In the genomic region with DNA sequence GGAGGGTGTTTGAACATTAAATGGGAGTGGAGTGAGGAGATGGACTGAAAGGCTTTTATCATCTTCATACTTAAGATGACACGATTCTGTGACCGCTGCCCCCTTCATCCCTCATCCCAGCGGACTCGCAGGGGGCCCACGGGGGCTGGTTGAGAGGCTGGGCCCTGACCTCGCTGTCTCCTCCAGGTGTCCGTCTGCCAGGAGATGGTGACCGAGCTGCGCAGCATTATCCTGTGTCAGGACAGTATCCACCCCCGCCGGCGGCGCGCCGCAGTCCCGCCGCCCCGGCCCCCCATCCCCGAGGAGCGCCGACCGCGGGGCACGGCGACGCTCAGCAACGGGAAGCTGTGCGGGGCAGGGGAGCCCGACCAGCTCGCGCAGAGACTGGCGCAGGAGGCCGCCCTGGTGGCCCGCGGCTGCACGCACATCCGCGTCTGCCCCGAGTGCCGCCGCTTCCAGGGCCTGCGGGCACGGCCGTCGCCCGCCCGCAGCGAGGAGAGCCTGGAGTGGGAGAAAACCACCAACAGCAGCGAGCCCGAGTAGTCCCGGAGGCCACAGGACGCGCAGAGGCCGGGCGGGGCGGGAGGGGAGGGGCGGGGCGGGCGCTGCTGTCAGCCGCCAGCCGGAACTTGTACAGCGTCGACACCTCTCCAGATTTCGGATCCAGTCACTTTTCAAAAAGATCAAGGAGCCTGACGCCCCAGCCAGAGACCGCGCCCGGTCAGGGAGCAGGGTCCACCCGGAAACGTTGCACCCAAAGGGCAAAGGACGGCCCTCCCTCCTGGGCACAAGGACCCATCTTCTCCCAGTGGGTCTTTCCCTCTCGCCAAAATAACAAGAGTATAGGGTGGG, we compare ENCODE assay signal across 8 cellular contexts.
DNase-seq lines count a peak whose midpoint lies in the region; ATAC-seq lines count a peak whose summit lies in the region.

No MANE protein-coding gene starts in this region.

- peak; percentile 61 for ATAC-seq in HG03175 (IDR thresholded peaks at IDR 0.05; ENCODE audit: unreplicated experiment)
- ATAC-seq in HG02571 (IDR thresholded peaks at IDR 0.05; ENCODE audit: unreplicated experiment): no peak
- ATAC-seq in GM21423 (IDR thresholded peaks at IDR 0.05; ENCODE audit: unreplicated experiment): no peak

- H3K9me3 ChIP-seq in ES-I3 (ENCODE audit: control insufficient read depth, insufficient read depth, low read length) (no peaks in the 10 kb centered on the region), SK-N-MC (ENCODE audit: low read depth, low read length) (no peaks in the 10 kb centered on the region), iPS-15b (ENCODE audit: control insufficient read depth, insufficient read depth, low read length) (no peaks in the 10 kb centered on the region)

- H3K27ac ChIP-seq in SK-N-MC (no peak overlapping the region), skin epidermis (peak overlapping the region in 2 of 21 experiments; percentile 5 to 30)

- H3K36me3 ChIP-seq in ES-I3 (ENCODE audit: insufficient read depth, low read length) (no peaks in the 10 kb centered on the region), SK-N-MC (ENCODE audit: insufficient read depth, low read length) (no peaks in the 10 kb centered on the region), iPS-15b (ENCODE audit: control insufficient read depth, insufficient read depth, low read length) (no peaks in the 10 kb centered on the region)

- H3K9ac ChIP-seq in ES-I3 (ENCODE audit: low read depth, low read length) (peak overlapping the region; percentile 66; the same call in 1 of the 2 replicates), SK-N-MC (ENCODE audit: insufficient read length) (no peak overlapping the region), iPS-15b (ENCODE audit: low read depth, low read length) (no peak overlapping the region)

- H3K4me3 ChIP-seq in SK-N-MC: peak overlapping the region; percentile 43; the same call in 1 of the 2 replicates
- H3K4me3 ChIP-seq in iPS-15b (ENCODE audit: low read depth, low read length): peak overlapping the region; percentile 61
- H3K4me3 ChIP-seq in skin epidermis: peak overlapping the region; percentile 26 to 50 (median 31)

- H3K4me1 ChIP-seq in ES-I3 (ENCODE audit: insufficient read depth, low read length): peaks cover 22% of the 10 kb centered on the region
- peaks cover 24% of the 10 kb centered on the region for H3K4me1 ChIP-seq in iPS-15b (ENCODE audit: control insufficient read depth, insufficient read depth, low read length)

- DNase-seq in SK-N-MC (ENCODE audit: low read depth, low spot score) (no peak), astrocyte of the hippocampus (ENCODE audit: low read depth, low spot score) (peak; percentile 82)

- peaks cover 9% of the 10 kb centered on the region for H3K27me3 ChIP-seq in iPS-15b (ENCODE audit: control insufficient read depth, insufficient read depth, low read length)
